23 cellular contexts compared by ENCODE assay signal in genomic region chr1:175646439-175647209, GRCh38.
"Had no signal": no experiment of that assay in that cellular context is flagged by ENCODE, and none has a peak within 500 bp of the region (broad histone marks: within the 10 kb centered on the region; RNA-seq: fewer than 3 reads in every experiment).

No MANE protein-coding gene starts in this region.

- ATAC-seq: HepG2, Panc1, PC-3, Right ventricle myocardium inferior, SK-N-SH treated with all-trans-retinoic acid at 6 μM for 48 hours had no signal

- H3K27ac ChIP-seq: SJCRH30 had no signal

- DNase-seq: IMR-90, Karpas-422, KG1, MG63, NCI-H1092, NCI-H1105 treated with DMSO at 0.1 percent for 48 hours, NCI-H1417 treated with DMSO at 0.1 percent for 48 hours, NCI-H146, NCI-H1694 treated with DMSO at 0.1 percent for 48 hours, NCI-H1930, NCI-H2081, NCI-H2107, NCI-H2227 treated with DMSO at 0.1 percent for 48 hours, NCI-H524, NCI-H526 treated with DMSO at 0.1 percent for 48 hours, NCI-H748 treated with DMSO at 0.1 percent for 48 hours, PC-3, SHP77 treated with DMSO at 0.1 percent for 48 hours, SJCRH30 had no signal

- H3K27me3 ChIP-seq: MG63, SJCRH30 had no signal

- H3K36me3 ChIP-seq: MG63, SJCRH30 had no signal

- H3K9me3 ChIP-seq: MG63, SJCRH30 had no signal

- H3K4me3 ChIP-seq: MG63, SJCRH30 had no signal

- H3K4me1 ChIP-seq: SJCRH30 had no signal
